ENCODE assay signal across 2 cellular contexts in genomic region chr6:41894366-41895299, GRCh38.
TF ChIP-seq lines count a peak whose summit lies in the region.

No MANE protein-coding gene starts in this region.

TF ChIP-seq in K562, 482 proteins besides CTCF, POLR2A, EP300 and RAD21 (continued from another document and continues in another):
- TF ChIP-seq MYBL2 (IDR thresholded peaks at IDR 0.05; ENCODE audit: low read depth) (no peak), MYBL2 (CRISPR knock-in tag; IDR thresholded peaks at IDR 0.05; ENCODE audit: borderline replicate concordance) (no peak), SMARCE1 (IDR thresholded peaks at IDR 0.05) (peak; percentile 53), E2F3 (CRISPR knock-in tag; IDR thresholded peaks at IDR 0.05) (no peak), MIER1 (IDR thresholded peaks at IDR 0.05; ENCODE audit: low read depth) (peak; percentile 60; the same call in 1 of the 2 replicates), ZC3H4 (CRISPR knock-in tag; IDR thresholded peaks at IDR 0.05; ENCODE audit: borderline replicate concordance) (no peak), HMG20B (CRISPR knock-in tag; IDR thresholded peaks at IDR 0.05) (no peak), TARDBP (IDR thresholded peaks at IDR 0.05) (no peak), E2F6 (IDR thresholded peaks at IDR 0.05; ENCODE audit: borderline replicate concordance in 1 of 2, extremely low read depth in 1 of 2, insufficient read depth in 1 of 2, insufficient read length in 1 of 2, low read depth in 1 of 2, low read length in 1 of 2, poor library complexity in 1 of 2, severe bottlenecking in 1 of 2) (no peak), SMARCA4 (IDR thresholded peaks at IDR 0.05) (no peak), ATF7 (IDR thresholded peaks at IDR 0.05) (no peak), CEBPB (tag; IDR thresholded peaks at IDR 0.05) (no peak), OTX1 (CRISPR knock-in tag; IDR thresholded peaks at IDR 0.05) (peak; percentile 62; the same call in 1 of the 2 replicates), ZBTB12 (CRISPR knock-in tag; IDR thresholded peaks at IDR 0.05) (no peak), NUFIP1 (IDR thresholded peaks at IDR 0.05; ENCODE audit: partially characterized antibody) (peak; percentile 35), ZNF436 (CRISPR knock-in tag; IDR thresholded peaks at IDR 0.05) (no peak), TRIM25 (IDR thresholded peaks at IDR 0.05; ENCODE audit: borderline replicate concordance) (0 out of 2 replicates have a peak, but pooled peaks have one; percentile 59)
- TF ChIP-seq, protein P1, sequence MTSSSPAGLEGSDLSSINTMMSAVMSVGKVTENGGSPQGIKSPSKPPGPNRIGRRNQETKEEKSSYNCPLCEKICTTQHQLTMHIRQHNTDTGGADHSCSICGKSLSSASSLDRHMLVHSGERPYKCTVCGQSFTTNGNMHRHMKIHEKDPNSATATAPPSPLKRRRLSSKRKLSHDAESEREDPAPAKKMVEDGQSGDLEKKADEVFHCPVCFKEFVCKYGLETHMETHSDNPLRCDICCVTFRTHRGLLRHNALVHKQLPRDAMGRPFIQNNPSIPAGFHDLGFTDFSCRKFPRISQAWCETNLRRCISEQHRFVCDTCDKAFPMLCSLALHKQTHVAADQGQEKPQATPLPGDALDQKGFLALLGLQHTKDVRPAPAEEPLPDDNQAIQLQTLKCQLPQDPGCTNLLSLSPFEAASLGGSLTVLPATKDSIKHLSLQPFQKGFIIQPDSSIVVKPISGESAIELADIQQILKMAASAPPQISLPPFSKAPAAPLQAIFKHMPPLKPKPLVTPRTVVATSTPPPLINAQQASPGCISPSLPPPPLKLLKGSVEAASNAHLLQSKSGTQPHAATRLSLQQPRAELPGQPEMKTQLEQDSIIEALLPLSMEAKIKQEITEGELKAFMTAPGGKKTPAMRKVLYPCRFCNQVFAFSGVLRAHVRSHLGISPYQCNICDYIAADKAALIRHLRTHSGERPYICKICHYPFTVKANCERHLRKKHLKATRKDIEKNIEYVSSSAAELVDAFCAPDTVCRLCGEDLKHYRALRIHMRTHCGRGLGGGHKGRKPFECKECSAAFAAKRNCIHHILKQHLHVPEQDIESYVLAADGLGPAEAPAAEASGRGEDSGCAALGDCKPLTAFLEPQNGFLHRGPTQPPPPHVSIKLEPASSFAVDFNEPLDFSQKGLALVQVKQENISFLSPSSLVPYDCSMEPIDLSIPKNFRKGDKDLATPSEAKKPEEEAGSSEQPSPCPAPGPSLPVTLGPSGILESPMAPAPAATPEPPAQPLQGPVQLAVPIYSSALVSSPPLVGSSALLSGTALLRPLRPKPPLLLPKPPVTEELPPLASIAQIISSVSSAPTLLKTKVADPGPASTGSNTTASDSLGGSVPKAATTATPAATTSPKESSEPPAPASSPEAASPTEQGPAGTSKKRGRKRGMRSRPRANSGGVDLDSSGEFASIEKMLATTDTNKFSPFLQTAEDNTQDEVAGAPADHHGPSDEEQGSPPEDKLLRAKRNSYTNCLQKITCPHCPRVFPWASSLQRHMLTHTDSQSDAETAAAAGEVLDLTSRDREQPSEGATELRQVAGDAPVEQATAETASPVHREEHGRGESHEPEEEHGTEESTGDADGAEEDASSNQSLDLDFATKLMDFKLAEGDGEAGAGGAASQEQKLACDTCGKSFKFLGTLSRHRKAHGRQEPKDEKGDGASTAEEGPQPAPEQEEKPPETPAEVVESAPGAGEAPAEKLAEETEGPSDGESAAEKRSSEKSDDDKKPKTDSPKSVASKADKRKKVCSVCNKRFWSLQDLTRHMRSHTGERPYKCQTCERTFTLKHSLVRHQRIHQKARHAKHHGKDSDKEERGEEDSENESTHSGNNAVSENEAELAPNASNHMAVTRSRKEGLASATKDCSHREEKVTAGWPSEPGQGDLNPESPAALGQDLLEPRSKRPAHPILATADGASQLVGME (CRISPR knock-in tag; IDR thresholded peaks at IDR 0.05), result no peak
- TF ChIP-seq, protein P2, sequence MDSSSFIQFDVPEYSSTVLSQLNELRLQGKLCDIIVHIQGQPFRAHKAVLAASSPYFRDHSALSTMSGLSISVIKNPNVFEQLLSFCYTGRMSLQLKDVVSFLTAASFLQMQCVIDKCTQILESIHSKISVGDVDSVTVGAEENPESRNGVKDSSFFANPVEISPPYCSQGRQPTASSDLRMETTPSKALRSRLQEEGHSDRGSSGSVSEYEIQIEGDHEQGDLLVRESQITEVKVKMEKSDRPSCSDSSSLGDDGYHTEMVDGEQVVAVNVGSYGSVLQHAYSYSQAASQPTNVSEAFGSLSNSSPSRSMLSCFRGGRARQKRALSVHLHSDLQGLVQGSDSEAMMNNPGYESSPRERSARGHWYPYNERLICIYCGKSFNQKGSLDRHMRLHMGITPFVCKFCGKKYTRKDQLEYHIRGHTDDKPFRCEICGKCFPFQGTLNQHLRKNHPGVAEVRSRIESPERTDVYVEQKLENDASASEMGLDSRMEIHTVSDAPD (CRISPR knock-in tag; IDR thresholded peaks at IDR 0.05), result no peak

TF ChIP-seq in HepG2, 621 proteins besides CTCF, POLR2A, EP300 and RAD21 (continued from another document and continues in another):
- TF ChIP-seq, protein P3, sequence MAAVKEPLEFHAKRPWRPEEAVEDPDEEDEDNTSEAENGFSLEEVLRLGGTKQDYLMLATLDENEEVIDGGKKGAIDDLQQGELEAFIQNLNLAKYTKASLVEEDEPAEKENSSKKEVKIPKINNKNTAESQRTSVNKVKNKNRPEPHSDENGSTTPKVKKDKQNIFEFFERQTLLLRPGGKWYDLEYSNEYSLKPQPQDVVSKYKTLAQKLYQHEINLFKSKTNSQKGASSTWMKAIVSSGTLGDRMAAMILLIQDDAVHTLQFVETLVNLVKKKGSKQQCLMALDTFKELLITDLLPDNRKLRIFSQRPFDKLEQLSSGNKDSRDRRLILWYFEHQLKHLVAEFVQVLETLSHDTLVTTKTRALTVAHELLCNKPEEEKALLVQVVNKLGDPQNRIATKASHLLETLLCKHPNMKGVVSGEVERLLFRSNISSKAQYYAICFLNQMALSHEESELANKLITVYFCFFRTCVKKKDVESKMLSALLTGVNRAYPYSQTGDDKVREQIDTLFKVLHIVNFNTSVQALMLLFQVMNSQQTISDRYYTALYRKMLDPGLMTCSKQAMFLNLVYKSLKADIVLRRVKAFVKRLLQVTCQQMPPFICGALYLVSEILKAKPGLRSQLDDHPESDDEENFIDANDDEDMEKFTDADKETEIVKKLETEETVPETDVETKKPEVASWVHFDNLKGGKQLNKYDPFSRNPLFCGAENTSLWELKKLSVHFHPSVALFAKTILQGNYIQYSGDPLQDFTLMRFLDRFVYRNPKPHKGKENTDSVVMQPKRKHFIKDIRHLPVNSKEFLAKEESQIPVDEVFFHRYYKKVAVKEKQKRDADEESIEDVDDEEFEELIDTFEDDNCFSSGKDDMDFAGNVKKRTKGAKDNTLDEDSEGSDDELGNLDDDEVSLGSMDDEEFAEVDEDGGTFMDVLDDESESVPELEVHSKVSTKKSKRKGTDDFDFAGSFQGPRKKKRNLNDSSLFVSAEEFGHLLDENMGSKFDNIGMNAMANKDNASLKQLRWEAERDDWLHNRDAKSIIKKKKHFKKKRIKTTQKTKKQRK (IDR thresholded peaks at IDR 0.05; ENCODE audit: low read length), result no peak
- TF ChIP-seq ZNF564 (CRISPR knock-in tag; IDR thresholded peaks at IDR 0.05) (no peak), PHF8 (CRISPR knock-in tag; IDR thresholded peaks at IDR 0.05) (no peak), ZKSCAN8 (CRISPR knock-in tag; IDR thresholded peaks at IDR 0.05; ENCODE audit: borderline replicate concordance) (no peak), SP4 (CRISPR knock-in tag; IDR thresholded peaks at IDR 0.05) (no peak; the same call in 1 of the 2 replicates), SMARCC2 (IDR thresholded peaks at IDR 0.05) (no peak), IKZF5 (CRISPR knock-in tag; IDR thresholded peaks at IDR 0.05) (no peak), KMT2B (CRISPR knock-in tag; IDR thresholded peaks at IDR 0.05) (no peak), SUZ12 (IDR thresholded peaks at IDR 0.05; ENCODE audit: low read depth, low read length) (no peak), ZNF784 (CRISPR knock-in tag; IDR thresholded peaks at IDR 0.05; ENCODE audit: borderline replicate concordance) (no peak), HNRNPH1 (optimal IDR thresholded peaks at IDR 0.05; ENCODE audit: low read depth, low read length) (no peak), ZFP90 (CRISPR knock-in tag; IDR thresholded peaks at IDR 0.05; ENCODE audit: borderline replicate concordance) (no peak), CENPT (CRISPR knock-in tag; IDR thresholded peaks at IDR 0.05; ENCODE audit: low read depth) (no peak), SETDB1 (CRISPR knock-in tag; IDR thresholded peaks at IDR 0.05; ENCODE audit: borderline replicate concordance) (no peak), SIX4 (CRISPR knock-in tag; IDR thresholded peaks at IDR 0.05) (no peak), ZNF747 (CRISPR knock-in tag; IDR thresholded peaks at IDR 0.05; ENCODE audit: borderline replicate concordance) (no peak), ZNF570 (CRISPR knock-in tag; IDR thresholded peaks at IDR 0.05; ENCODE audit: borderline replicate concordance) (no peak), PRPF4 (IDR thresholded peaks at IDR 0.05; ENCODE audit: low read depth, low read length, poor library complexity, severe bottlenecking) (no peak), XRCC5 (optimal IDR thresholded peaks at IDR 0.05; ENCODE audit: low read length) (no peak), TFDP2 (CRISPR knock-in tag; IDR thresholded peaks at IDR 0.05) (peak; percentile 0; the same call in 1 of the 2 replicates), HOXA9 (CRISPR knock-in tag; IDR thresholded peaks at IDR 0.05; ENCODE audit: borderline replicate concordance) (0 out of 2 replicates have a peak, but pooled peaks have one; percentile 28), MTF2 (CRISPR knock-in tag; IDR thresholded peaks at IDR 0.05; ENCODE audit: borderline replicate concordance) (0 out of 2 replicates have a peak, but pooled peaks have one; percentile 31), ZNF484 (CRISPR knock-in tag; IDR thresholded peaks at IDR 0.05; ENCODE audit: borderline replicate concordance, low read depth) (no peak), FIP1L1 (IDR thresholded peaks at IDR 0.05; ENCODE audit: borderline replicate concordance, insufficient read depth, low read depth, low read length) (no peak)
- TF ChIP-seq, protein P4, sequence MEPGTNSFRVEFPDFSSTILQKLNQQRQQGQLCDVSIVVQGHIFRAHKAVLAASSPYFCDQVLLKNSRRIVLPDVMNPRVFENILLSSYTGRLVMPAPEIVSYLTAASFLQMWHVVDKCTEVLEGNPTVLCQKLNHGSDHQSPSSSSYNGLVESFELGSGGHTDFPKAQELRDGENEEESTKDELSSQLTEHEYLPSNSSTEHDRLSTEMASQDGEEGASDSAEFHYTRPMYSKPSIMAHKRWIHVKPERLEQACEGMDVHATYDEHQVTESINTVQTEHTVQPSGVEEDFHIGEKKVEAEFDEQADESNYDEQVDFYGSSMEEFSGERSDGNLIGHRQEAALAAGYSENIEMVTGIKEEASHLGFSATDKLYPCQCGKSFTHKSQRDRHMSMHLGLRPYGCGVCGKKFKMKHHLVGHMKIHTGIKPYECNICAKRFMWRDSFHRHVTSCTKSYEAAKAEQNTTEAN (CRISPR knock-in tag; conservative IDR thresholded peaks at IDR 0.05), result no peak
- TF ChIP-seq, protein P5, sequence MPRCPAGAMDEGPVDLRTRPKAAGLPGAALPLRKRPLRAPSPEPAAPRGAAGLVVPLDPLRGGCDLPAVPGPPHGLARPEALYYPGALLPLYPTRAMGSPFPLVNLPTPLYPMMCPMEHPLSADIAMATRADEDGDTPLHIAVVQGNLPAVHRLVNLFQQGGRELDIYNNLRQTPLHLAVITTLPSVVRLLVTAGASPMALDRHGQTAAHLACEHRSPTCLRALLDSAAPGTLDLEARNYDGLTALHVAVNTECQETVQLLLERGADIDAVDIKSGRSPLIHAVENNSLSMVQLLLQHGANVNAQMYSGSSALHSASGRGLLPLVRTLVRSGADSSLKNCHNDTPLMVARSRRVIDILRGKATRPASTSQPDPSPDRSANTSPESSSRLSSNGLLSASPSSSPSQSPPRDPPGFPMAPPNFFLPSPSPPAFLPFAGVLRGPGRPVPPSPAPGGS (CRISPR knock-in tag; IDR thresholded peaks at IDR 0.05), result no peak
- TF ChIP-seq, protein P6, sequence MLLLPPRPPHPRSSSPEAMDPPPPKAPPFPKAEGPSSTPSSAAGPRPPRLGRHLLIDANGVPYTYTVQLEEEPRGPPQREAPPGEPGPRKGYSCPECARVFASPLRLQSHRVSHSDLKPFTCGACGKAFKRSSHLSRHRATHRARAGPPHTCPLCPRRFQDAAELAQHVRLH (CRISPR knock-in tag; IDR thresholded peaks at IDR 0.05; ENCODE audit: borderline replicate concordance, low read depth), result 0 out of 2 replicates have a peak, but pooled peaks have one; percentile 18
- TF ChIP-seq, protein P7, sequence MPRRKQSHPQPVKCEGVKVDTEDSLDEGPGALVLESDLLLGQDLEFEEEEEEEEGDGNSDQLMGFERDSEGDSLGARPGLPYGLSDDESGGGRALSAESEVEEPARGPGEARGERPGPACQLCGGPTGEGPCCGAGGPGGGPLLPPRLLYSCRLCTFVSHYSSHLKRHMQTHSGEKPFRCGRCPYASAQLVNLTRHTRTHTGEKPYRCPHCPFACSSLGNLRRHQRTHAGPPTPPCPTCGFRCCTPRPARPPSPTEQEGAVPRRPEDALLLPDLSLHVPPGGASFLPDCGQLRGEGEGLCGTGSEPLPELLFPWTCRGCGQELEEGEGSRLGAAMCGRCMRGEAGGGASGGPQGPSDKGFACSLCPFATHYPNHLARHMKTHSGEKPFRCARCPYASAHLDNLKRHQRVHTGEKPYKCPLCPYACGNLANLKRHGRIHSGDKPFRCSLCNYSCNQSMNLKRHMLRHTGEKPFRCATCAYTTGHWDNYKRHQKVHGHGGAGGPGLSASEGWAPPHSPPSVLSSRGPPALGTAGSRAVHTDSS (CRISPR knock-in tag; conservative IDR thresholded peaks at IDR 0.05), result no peak
- TF ChIP-seq, protein P8, sequence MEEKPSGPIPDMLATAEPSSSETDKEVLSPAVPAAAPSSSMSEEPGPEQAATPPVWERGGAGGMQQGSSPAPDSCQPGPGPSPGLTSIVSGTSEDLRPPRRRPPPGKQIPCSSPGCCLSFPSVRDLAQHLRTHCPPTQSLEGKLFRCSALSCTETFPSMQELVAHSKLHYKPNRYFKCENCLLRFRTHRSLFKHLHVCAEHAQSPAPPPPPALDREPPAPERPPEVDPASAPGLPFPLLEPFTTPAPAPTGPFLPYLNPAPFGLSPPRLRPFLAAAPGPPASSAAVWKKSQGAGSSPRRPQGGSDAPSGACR (CRISPR knock-in tag; IDR thresholded peaks at IDR 0.05), result no peak
